1 cellular context compared by ENCODE assay signal in genomic region chr3:123663977-123664376, GRCh38.
TF ChIP-seq lines count a peak whose summit lies in the region.

No MANE protein-coding gene starts in this region.

TF ChIP-seq in H1, 55 proteins besides CTCF, POLR2A, EP300 and RAD21:
- no peak for TF ChIP-seq MAX (IDR thresholded peaks at IDR 0.05)
